Comparison of ENCODE assay signal across 8 cellular contexts in genomic region chr7:76153576-76154230, GRCh38. TPM values are rescaled to one million over a fixed set of nuclear protein-coding genes. Genes with fewer than 3 reads are reported as not detected.
DNase-seq lines count a peak whose midpoint lies in the region; ATAC-seq and TF ChIP-seq lines count a peak whose summit lies in the region.
"Not testable (repeated sequence)": the region's sequence is repeated elsewhere in the genome, so short reads cannot be mapped to it uniquely, and the experiment has no call there.

No MANE protein-coding gene starts in this region.

- H4K5ac ChIP-seq in IMR-90 (ENCODE audit: low read depth, low read length) = not testable (repeated sequence)

- TF ChIP-seq POLR2A in IMR-90 (IDR thresholded peaks at IDR 0.05; ENCODE audit: low read depth, low read length) = not testable (repeated sequence)

- not testable (repeated sequence) for H2BK120ac ChIP-seq in IMR-90 (ENCODE audit: low read depth, low read length)

- not testable (repeated sequence) for H3K4ac ChIP-seq in IMR-90 (ENCODE audit: low read depth, low read length)

- POLR2A ChIA-PET in CD4-positive, alpha-beta T cell (lab: Charles Lee) = interaction anchor here (0.9 to 2.4 kb wide), 5 partner anchors 9 to 106 kb away, joined by 3 to 14 read pairs (median 4); partner anchors contain the start of genes MDH2 and STYXL1
- POLR2A ChIA-PET in IMR-90 (lab: Charles Lee; ENCODE audit: unreplicated experiment); activated CD4-positive, alpha-beta memory T cell treated with anti-CD3 and anti-CD28 coated beads, Interleukin-2, amount 10 ng/mL, durations not matched to agents 7 days and 5 days (lab: Charles Lee): not testable (repeated sequence)
- POLR2A ChIA-PET in naive thymus-derived CD4-positive, alpha-beta T cell (lab: Charles Lee) = interaction anchor here (1.1 kb wide), 1 partner anchor 164 kb away, joined by 3 read pairs; no protein-coding TSS in a partner anchor

- not testable (repeated sequence) for H3K4me3 ChIP-seq in IMR-90 (ENCODE audit: insufficient read depth, low read depth, low read length); astrocyte of the spinal cord (ENCODE audit: low read depth, low read length); fibroblast of pulmonary artery (replicated peaks; ENCODE audit: low read depth, low read length); naive thymus-derived CD4-positive, alpha-beta T cell (ENCODE audit: low read length)

- not testable (repeated sequence) for H4K20me1 ChIP-seq in IMR-90 (ENCODE audit: insufficient read depth, low read length)

- not testable (repeated sequence) for BruUV-seq in IMR-90 (replicated peaks; lab: Mats Ljungman, UMichigan)

- not testable (repeated sequence) for H3K14ac ChIP-seq in IMR-90 (replicated peaks; ENCODE audit: low read depth, low read length)

- ATAC-seq in CD4-positive, alpha-beta T cell (ENCODE audit: poor library complexity) = peak; percentile 87
- ATAC-seq in IMR-90 (ENCODE audit: low read depth) = not testable (repeated sequence)
- ATAC-seq in naive thymus-derived CD4-positive, alpha-beta T cell = peak; percentile 81

- peak overlapping the region; percentile 63 for H3K27ac Mint-ChIP-seq in CD4-positive, alpha-beta T cell
- not testable (repeated sequence) for H3K27ac Mint-ChIP-seq in activated CD4-positive, alpha-beta memory T cell treated with anti-CD3 and anti-CD28 coated beads, Interleukin-2, amount 10 ng/mL, durations not matched to agents 7 days and 5 days
- peak overlapping the region; percentile 47 for H3K27ac Mint-ChIP-seq in activated naive CD4-positive, alpha-beta T cell treated with anti-CD3 and anti-CD28 coated beads, Interleukin-2, amount 10 ng/mL, durations not matched to agents 7 days and 5 days
- H3K27ac Mint-ChIP-seq in naive thymus-derived CD4-positive, alpha-beta T cell = peak overlapping the region; percentile 52 to 92 (median 74)

- peaks cover 42% of the 10 kb centered on the region for H3K4me1 Mint-ChIP-seq in CD4-positive, alpha-beta T cell (ENCODE audit: low read depth)
- H3K4me1 Mint-ChIP-seq in activated CD4-positive, alpha-beta memory T cell treated with anti-CD3 and anti-CD28 coated beads, Interleukin-2, amount 10 ng/mL, durations not matched to agents 7 days and 5 days = peaks cover 11% of the 10 kb centered on the region
- H3K4me1 Mint-ChIP-seq in activated naive CD4-positive, alpha-beta T cell treated with anti-CD3 and anti-CD28 coated beads, Interleukin-2, amount 10 ng/mL, durations not matched to agents 7 days and 5 days = peaks cover 22% of the 10 kb centered on the region
- H3K4me1 Mint-ChIP-seq in naive thymus-derived CD4-positive, alpha-beta T cell = peaks cover 22 to 52% (median 36%) of the 10 kb centered on the region in 7 donors

- H3K4me2 ChIP-seq in IMR-90 (ENCODE audit: low read depth, low read length) = not testable (repeated sequence)

- H4K91ac ChIP-seq in IMR-90 (ENCODE audit: insufficient read depth, low read depth, low read length) = not testable (repeated sequence)

- not testable (repeated sequence) for H3K27ac ChIP-seq in CD4-positive, alpha-beta T cell (ENCODE audit: low read depth, low read length); IMR-90 (ENCODE audit: insufficient read depth, low read length)
- peak overlapping the region; percentile 9 for H3K27ac ChIP-seq in naive thymus-derived CD4-positive, alpha-beta T cell (ENCODE audit: low read depth, low read length)

- peak in 9 of 10 experiments; percentile 9 to 72 (median 24) for DNase-seq in CD4-positive, alpha-beta T cell
- DNase-seq in IMR-90 (peak; percentile 36), SW480 (ENCODE audit: low spot score) (peak; percentile 33), astrocyte of the spinal cord (ENCODE audit: low read depth, low spot score) (peak; percentile 48), fibroblast of pulmonary artery (ENCODE audit: low read depth) (peak; percentile 28)
- peak; percentile 27 for DNase-seq in activated CD4-positive, alpha-beta memory T cell treated with anti-CD3 and anti-CD28 coated beads, Interleukin-2, amount 10 ng/mL, durations not matched to agents 7 days and 5 days
- DNase-seq in activated naive CD4-positive, alpha-beta T cell treated with anti-CD3 and anti-CD28 coated beads, Interleukin-2, amount 10 ng/mL, durations not matched to agents 7 days and 5 days = peak; percentile 60
- peak in 7 of 9 donors; percentile 59 to 84 (median 76) for DNase-seq in naive thymus-derived CD4-positive, alpha-beta T cell

- WGBS in IMR-90 (ENCODE audit: extremely low coverage in 2 of 2, insufficient read length in 1 of 2), 2 experiments = 44% methylated on average over 4 of the region's 5 CpGs; no CpG with 5 or more reads in 1 of the 2 experiments

- H3K9ac ChIP-seq in IMR-90 (ENCODE audit: low read depth, low read length) = not testable (repeated sequence)

- not testable (repeated sequence) for H4K8ac ChIP-seq in IMR-90 (ENCODE audit: low read depth in 2 of 2, low read length in 2 of 2)

- H2AK9ac ChIP-seq in IMR-90 (replicated peaks; ENCODE audit: low read depth, low read length, poor library complexity) = not testable (repeated sequence)

- not testable (repeated sequence) for H3K79me1 ChIP-seq in IMR-90 (ENCODE audit: low read depth in 1 of 2, low read length in 2 of 2)

- not testable (repeated sequence) for H2BK15ac ChIP-seq in IMR-90 (ENCODE audit: low read depth, low read length)

- not testable (repeated sequence) for H3K27me3 ChIP-seq in CD4-positive, alpha-beta T cell (ENCODE audit: control insufficient read depth, insufficient read depth, low read length); IMR-90 (ENCODE audit: control insufficient read depth, insufficient read depth, low read length); naive thymus-derived CD4-positive, alpha-beta T cell (ENCODE audit: control insufficient read depth in 2 of 2, insufficient read depth in 2 of 2, low read length in 2 of 2)

- not testable (repeated sequence) for H3K27me3 Mint-ChIP-seq in CD4-positive, alpha-beta T cell; activated CD4-positive, alpha-beta memory T cell treated with anti-CD3 and anti-CD28 coated beads, Interleukin-2, amount 10 ng/mL, durations not matched to agents 7 days and 5 days; naive thymus-derived CD4-positive, alpha-beta T cell
- H3K27me3 Mint-ChIP-seq in activated naive CD4-positive, alpha-beta T cell treated with anti-CD3 and anti-CD28 coated beads, Interleukin-2, amount 10 ng/mL, durations not matched to agents 7 days and 5 days = peaks cover 13% of the 10 kb centered on the region

- intact Hi-C loops in CD4-positive, alpha-beta T cell (cut with DNase I, micrococcal nuclease); IMR-90 (cut with micrococcal nuclease); naive thymus-derived CD4-positive, alpha-beta T cell (cut with micrococcal nuclease): not testable (repeated sequence)

- H2AK5ac ChIP-seq in IMR-90 (ENCODE audit: low read depth, low read length) = not testable (repeated sequence)

- not testable (repeated sequence) for H3K9me1 ChIP-seq in IMR-90 (ENCODE audit: insufficient read depth, low read length)

- H3K9me3 ChIP-seq in CD4-positive, alpha-beta T cell (ENCODE audit: control insufficient read depth, low read length); IMR-90 (ENCODE audit: control insufficient read depth, insufficient read depth, low read length); naive thymus-derived CD4-positive, alpha-beta T cell (ENCODE audit: control insufficient read depth in 2 of 3, low read length in 3 of 3): not testable (repeated sequence)

- not testable (repeated sequence) for H3K56ac ChIP-seq in IMR-90 (ENCODE audit: extremely low read depth, insufficient read depth, low read length)

- not testable (repeated sequence) for H2BK20ac ChIP-seq in IMR-90 (ENCODE audit: low read depth, low read length)

- H2AFZ ChIP-seq in IMR-90 (replicated peaks; ENCODE audit: low read length, poor library complexity) = not testable (repeated sequence)

- in situ Hi-C loops in IMR-90 (cut with MboI; ENCODE audit: low sequenced_read_pairs); astrocyte of the spinal cord (cut with HindIII; ENCODE audit: low sequenced_read_pairs): not testable (repeated sequence)

- H3K9me3 Mint-ChIP-seq in CD4-positive, alpha-beta T cell; activated CD4-positive, alpha-beta memory T cell treated with anti-CD3 and anti-CD28 coated beads, Interleukin-2, amount 10 ng/mL, durations not matched to agents 7 days and 5 days; activated naive CD4-positive, alpha-beta T cell treated with anti-CD3 and anti-CD28 coated beads, Interleukin-2, amount 10 ng/mL, durations not matched to agents 7 days and 5 days; naive thymus-derived CD4-positive, alpha-beta T cell: not testable (repeated sequence)

- CTCF ChIA-PET in CD4-positive, alpha-beta T cell (lab: Charles Lee) = interaction anchor here (1.0 kb wide), 1 partner anchor 25 kb away, joined by 4 read pairs; no protein-coding TSS in a partner anchor
- CTCF ChIA-PET in IMR-90 (lab: Yijun Ruan, JAX); activated naive CD4-positive, alpha-beta T cell treated with anti-CD3 and anti-CD28 coated beads, Interleukin-2, amount 10 ng/mL, durations not matched to agents 7 days and 5 days (lab: Charles Lee): not testable (repeated sequence)
- CTCF ChIA-PET in activated CD4-positive, alpha-beta memory T cell treated with anti-CD3 and anti-CD28 coated beads, Interleukin-2, amount 10 ng/mL, durations not matched to agents 7 days and 5 days (lab: Charles Lee) = interaction anchor here (0.6 to 1.7 kb wide), 3 partner anchors 25 to 302 kb away, joined by 3 to 5 read pairs (median 4); no protein-coding TSS in a partner anchor
- CTCF ChIA-PET in naive thymus-derived CD4-positive, alpha-beta T cell (lab: Charles Lee) = interaction anchor here (0.6 to 1.1 kb wide), 3 partner anchors 22 to 68 kb away, joined by 3 to 4 read pairs (median 3); no protein-coding TSS in a partner anchor

- peak overlapping the region; percentile 44 for H3K4me3 Mint-ChIP-seq in CD4-positive, alpha-beta T cell
- not testable (repeated sequence) for H3K4me3 Mint-ChIP-seq in activated CD4-positive, alpha-beta memory T cell treated with anti-CD3 and anti-CD28 coated beads, Interleukin-2, amount 10 ng/mL, durations not matched to agents 7 days and 5 days; activated naive CD4-positive, alpha-beta T cell treated with anti-CD3 and anti-CD28 coated beads, Interleukin-2, amount 10 ng/mL, durations not matched to agents 7 days and 5 days
- peak overlapping the region; percentile 9 to 76 (median 62) for H3K4me3 Mint-ChIP-seq in naive thymus-derived CD4-positive, alpha-beta T cell

- H3K23ac ChIP-seq in IMR-90 (ENCODE audit: low read depth, low read length) = not testable (repeated sequence)

- not testable (repeated sequence) for TF ChIP-seq CTCF in CD4-positive, alpha-beta T cell (IDR thresholded peaks at IDR 0.05); IMR-90 (conservative IDR thresholded peaks at IDR 0.05; ENCODE audit: low read depth, low read length); astrocyte of the spinal cord (IDR thresholded peaks at IDR 0.05; ENCODE audit: low read depth, low read length); fibroblast of pulmonary artery (IDR thresholded peaks at IDR 0.05; ENCODE audit: low read length, missing control alignments)

- not testable (repeated sequence) for H3K18ac ChIP-seq in IMR-90 (ENCODE audit: low read depth, low read length)

- not testable (repeated sequence) for TF ChIP-seq RAD21 in IMR-90 (IDR thresholded peaks at IDR 0.05; ENCODE audit: low read length)

- not testable (repeated sequence) for H3K36me3 ChIP-seq in IMR-90 (ENCODE audit: control insufficient read depth, insufficient read depth, low read length); naive thymus-derived CD4-positive, alpha-beta T cell (ENCODE audit: control insufficient read depth in 2 of 3, insufficient read depth in 3 of 3, low read length in 3 of 3)

- not testable (repeated sequence) for H3K4me1 ChIP-seq in IMR-90 (ENCODE audit: control insufficient read depth, insufficient read depth, low read length)
- peaks cover 6 to 31% of the 10 kb centered on the region in 2 donors for H3K4me1 ChIP-seq in naive thymus-derived CD4-positive, alpha-beta T cell (ENCODE audit: control insufficient read depth in 2 of 2, insufficient read depth in 2 of 2, low read length in 2 of 2)

- dilution Hi-C loops in IMR-90 (cut with HindIII; ENCODE audit: low sequenced_read_pairs, unreplicated experiment) = not testable (repeated sequence)

- H3K36me3 Mint-ChIP-seq in CD4-positive, alpha-beta T cell (ENCODE audit: low read depth); activated CD4-positive, alpha-beta memory T cell treated with anti-CD3 and anti-CD28 coated beads, Interleukin-2, amount 10 ng/mL, durations not matched to agents 7 days and 5 days (ENCODE audit: low read depth); activated naive CD4-positive, alpha-beta T cell treated with anti-CD3 and anti-CD28 coated beads, Interleukin-2, amount 10 ng/mL, durations not matched to agents 7 days and 5 days; naive thymus-derived CD4-positive, alpha-beta T cell: not testable (repeated sequence)

- not testable (repeated sequence) for H2BK5ac ChIP-seq in IMR-90 (ENCODE audit: low read depth, low read length, poor library complexity, severe bottlenecking)

RNA-seq across cellular contexts. Expression of gene SRRM3, which starts 48.0 kb away (rescaled TPM):
- not detected for total RNA-seq in CD4-positive, alpha-beta T cell
- 0.18 and 0.28 TPM in 2 replicates for total RNA-seq in IMR-90 (2012; rRNA removed)
- 2.5 and 2.7 TPM in 2 replicates for polyA plus RNA-seq in IMR-90 (2012; rRNA removed)
- 1.6 and 3.6 TPM in 2 replicates for polyA plus RNA-seq in IMR-90 (2012; cell fraction: cytosol; rRNA removed)
- 4.6 and 6.8 TPM in 2 replicates for polyA plus RNA-seq in IMR-90 (2012; cell fraction: nucleus; rRNA removed; ENCODE audit: low replicate concordance)
- not detected for total RNA-seq in activated CD4-positive, alpha-beta memory T cell treated with anti-CD3 and anti-CD28 coated beads, Interleukin-2, amount 10 ng/mL, durations not matched to agents 7 days and 5 days
- not detected for total RNA-seq in naive thymus-derived CD4-positive, alpha-beta T cell
- not detected for polyA plus RNA-seq in naive thymus-derived CD4-positive, alpha-beta T cell

Comparison
In these comparisons a context has a peak if more than half of its experiments do, and no peak if none do; other contexts are left out.
1. DNase-seq: peak in every context shown above with its lines; median percentile 76 in naive thymus-derived CD4-positive, alpha-beta T cell; 60 in activated naive CD4-positive, alpha-beta T cell treated with anti-CD3 and anti-CD28 coated beads, Interleukin-2, amount 10 ng/mL, durations not matched to agents 7 days and 5 days; 48 in astrocyte of the spinal cord; 36 in IMR-90; 33 in SW480; 28 in fibroblast of pulmonary artery; 27 in activated CD4-positive, alpha-beta memory T cell treated with anti-CD3 and anti-CD28 coated beads, Interleukin-2, amount 10 ng/mL, durations not matched to agents 7 days and 5 days; 24 in CD4-positive, alpha-beta T cell.